9 cellular contexts compared by ENCODE assay signal in genomic region chr5:58871648-58872242, GRCh38.
DNase-seq lines count a peak whose midpoint lies in the region; ATAC-seq, FAIRE-seq and TF ChIP-seq lines count a peak whose summit lies in the region.
"Had no signal": no experiment of that assay in that cellular context is flagged by ENCODE, and none has a peak within 500 bp of the region (broad histone marks: within the 10 kb centered on the region; RNA-seq: fewer than 3 reads in every experiment).

No MANE protein-coding gene starts in this region.

- FAIRE-seq in small intestine (lab: Jason Lieb, UNC): peak; percentile 5

- no peak overlapping the region for H3K9ac ChIP-seq in SU-DHL-6 (ENCODE audit: low read length)

- ATAC-seq in HG03432 (IDR thresholded peaks at IDR 0.05; ENCODE audit: unreplicated experiment): peak; percentile 60

- DNase-seq in BJ (ENCODE audit: low read depth) (no peak), fibroblast of mammary gland (ENCODE audit: low read depth) (peak; percentile 52), small intestine (peak; percentile 42), posterior vena cava (ENCODE audit: low spot score) (no peak), GM19238 (ENCODE audit: insufficient read length, low spot score) (no peak)

- H3K79me2 ChIP-seq in SU-DHL-6 (ENCODE audit: insufficient read depth, low read length): no peaks in the 10 kb centered on the region

- no peaks in the 10 kb centered on the region for H3K36me3 ChIP-seq in BJ (ENCODE audit: control insufficient read depth, insufficient read depth, low read length)
- no peaks in the 10 kb centered on the region for H3K36me3 ChIP-seq in SU-DHL-6 (ENCODE audit: low read length)
- H3K36me3 ChIP-seq in small intestine (ENCODE audit: control insufficient read depth in 2 of 2, insufficient read depth in 2 of 2, low read length in 2 of 2): no peaks in the 10 kb centered on the region
- H3K36me3 ChIP-seq: SJCRH30 had no signal

- no peak overlapping the region for H3K27ac ChIP-seq in SU-DHL-6 (ENCODE audit: low read depth, low read length)
- H3K27ac ChIP-seq in small intestine (ENCODE audit: low read depth in 1 of 2, low read length in 1 of 2): no peak overlapping the region

- intact Hi-C loops in posterior vena cava (cut with DNase I): no loop called here

- peak; percentile 68 for TF ChIP-seq CTCF in BJ (IDR thresholded peaks at IDR 0.05; ENCODE audit: insufficient read depth, low read depth, low read length)
- peak; percentile 57 for TF ChIP-seq CTCF in GM12872 (IDR thresholded peaks at IDR 0.05; ENCODE audit: insufficient read depth, low read depth, low read length)
- peak; percentile 47 for TF ChIP-seq CTCF in SU-DHL-6 (IDR thresholded peaks at IDR 0.05; ENCODE audit: insufficient read depth, low read length, poor library complexity, severe bottlenecking)
- peak; percentile 62 for TF ChIP-seq CTCF in fibroblast of mammary gland (conservative IDR thresholded peaks at IDR 0.05; ENCODE audit: control insufficient read depth, insufficient read depth, low read depth, low read length)

- POLR2A ChIA-PET in BJ (lab: Charles Lee): no interaction called here

- no peaks in the 10 kb centered on the region for H3K9me3 ChIP-seq in SU-DHL-6 (ENCODE audit: insufficient read depth, low read length)
- H3K9me3 ChIP-seq in small intestine (ENCODE audit: control insufficient read depth, low read depth): no peaks in the 10 kb centered on the region
- H3K9me3 ChIP-seq: SJCRH30 had no signal

- CTCF ChIA-PET in BJ (lab: Yijun Ruan, JAX): interaction anchor here (0.6 to 2.2 kb wide), 9 partner anchors 9 to 630 kb away, joined by 3 to 9 read pairs (median 3); no protein-coding TSS in a partner anchor

- no peak overlapping the region for H2AFZ ChIP-seq in SU-DHL-6 (ENCODE audit: low read depth, low read length, severe bottlenecking)

- H4K20me1 ChIP-seq in SU-DHL-6 (ENCODE audit: low read depth, low read length): no peaks in the 10 kb centered on the region

- H3K9me2 ChIP-seq in SU-DHL-6 (replicated peaks; ENCODE audit: insufficient read depth, low read length): no peaks in the 10 kb centered on the region

- no peak overlapping the region for H3K4me3 ChIP-seq in BJ (ENCODE audit: low read depth, low read length)
- no peak overlapping the region for H3K4me3 ChIP-seq in SU-DHL-6 (ENCODE audit: insufficient read depth, low read length, poor library complexity, severe bottlenecking)
- H3K4me3 ChIP-seq in fibroblast of mammary gland (ENCODE audit: control insufficient read depth, low read depth, low read length): no peak overlapping the region
- no peak overlapping the region for H3K4me3 ChIP-seq in small intestine (ENCODE audit: low read depth in 1 of 2, low read length in 2 of 2)
- H3K4me3 ChIP-seq: SJCRH30 had no signal

- H3F3A ChIP-seq in SU-DHL-6 (ENCODE audit: insufficient read depth): no peaks in the 10 kb centered on the region

- no peak overlapping the region for H3K4me2 ChIP-seq in SU-DHL-6 (ENCODE audit: low read depth, low read length, poor library complexity, severe bottlenecking)

- H3K27me3 ChIP-seq in BJ (ENCODE audit: control insufficient read depth, insufficient read depth, low read length) (0 out of 2 replicates have a peak, but pooled peaks cover 2% of the 10 kb centered on the region), SU-DHL-6 (ENCODE audit: low read length) (no peaks in the 10 kb centered on the region), small intestine (ENCODE audit: control insufficient read depth in 2 of 2, insufficient read depth in 2 of 2, low read length in 2 of 2) (no peaks in the 10 kb centered on the region)
- H3K27me3 ChIP-seq: SJCRH30 had no signal

- H3K4me1 ChIP-seq in small intestine (ENCODE audit: control insufficient read depth in 2 of 2, insufficient read depth in 1 of 2, low read depth in 1 of 2, low read length in 1 of 2): no peaks in the 10 kb centered on the region

- WGBS in small intestine, 3 donors: 48 to 53% (median 49%) methylated on average over 3 of the region's 3 CpGs

Comparison
In these comparisons a context has a peak if more than half of its experiments do, and no peak if none do; other contexts are left out.
1. DNase-seq: peak in fibroblast of mammary gland (single experiment) and small intestine (single experiment); none in BJ (single experiment), posterior vena cava (single experiment) and GM19238 (single experiment).
2. Peak in every context shown above with its lines, with median percentiles within 50 percentile points of each other: CTCF ChIP-seq.